8 cellular contexts compared by ENCODE assay signal in genomic region chr5:24633705-24634325, GRCh38. TPM values are rescaled to one million over a fixed set of nuclear protein-coding genes. Genes with fewer than 3 reads are reported as not detected.
A peak's percentile ranks its signal among the peaks of the same experiment; 100 is the strongest.
DNase-seq lines count a peak whose midpoint lies in the region; FAIRE-seq and TF ChIP-seq lines count a peak whose summit lies in the region.

No MANE protein-coding gene starts in this region.

- peak; percentile 20 to 25 for TF ChIP-seq CTCF in endothelial cell of umbilical vein (IDR thresholded peaks at IDR 0.05; ENCODE audit: extremely low read depth in 1 of 2, insufficient read depth in 1 of 2, low read depth in 1 of 2, low read length in 2 of 2)

- no peak overlapping the region for H3K9ac ChIP-seq in endothelial cell of umbilical vein (replicated peaks; ENCODE audit: extremely low read depth, insufficient read depth, low read length)

- H3K9me3 ChIP-seq in endothelial cell of umbilical vein (replicated peaks; ENCODE audit: control insufficient read depth, insufficient read depth, low read length): no peaks in the 10 kb centered on the region

- dilution Hi-C loops in endothelial cell of umbilical vein (cut with MboI; ENCODE audit: extremely low pct_ligation_motif_present, low sequenced_read_pairs): no loop called here

- no TSS peak for BruUV-seq in endothelial cell of umbilical vein (replicated peaks; lab: Mats Ljungman, UMichigan)

- CTCF ChIA-PET in activated CD4-positive, alpha-beta T cell treated with anti-CD3 and anti-CD28 coated beads, Interleukin-2, amount 10 ng/mL, durations not matched to agents 7 days and 5 days (lab: Charles Lee): no interaction called here
- CTCF ChIA-PET in endothelial cell of umbilical vein (lab: Charles Lee): no interaction called here

- no peaks in the 10 kb centered on the region for H3K27me3 Mint-ChIP-seq in activated CD4-positive, alpha-beta T cell treated with anti-CD3 and anti-CD28 coated beads, Interleukin-2, amount 10 ng/mL, durations not matched to agents 7 days and 5 days

- H3K79me2 ChIP-seq in endothelial cell of umbilical vein (ENCODE audit: control insufficient read depth, insufficient read depth, low read length): no peaks in the 10 kb centered on the region

- H3K4me2 ChIP-seq in endothelial cell of umbilical vein (ENCODE audit: insufficient read depth, low read length): no peak overlapping the region

- no peaks in the 10 kb centered on the region for H3K4me1 Mint-ChIP-seq in activated CD4-positive, alpha-beta T cell treated with anti-CD3 and anti-CD28 coated beads, Interleukin-2, amount 10 ng/mL, durations not matched to agents 7 days and 5 days

- H3K9me3 Mint-ChIP-seq in activated CD4-positive, alpha-beta T cell treated with anti-CD3 and anti-CD28 coated beads, Interleukin-2, amount 10 ng/mL, durations not matched to agents 7 days and 5 days: no peaks in the 10 kb centered on the region

- peak; percentile 35 for FAIRE-seq in endothelial cell of umbilical vein (lab: Jason Lieb, UNC)

- peak; percentile 7 for DNase-seq in activated CD4-positive, alpha-beta T cell treated with anti-CD3 and anti-CD28 coated beads, Interleukin-2, amount 10 ng/mL, durations not matched to agents 7 days and 5 days
- DNase-seq in activated CD4-positive, alpha-beta T cell treated with anti-CD3 and anti-CD28 coated beads, Interleukin-2, amount 50 U/mL, for 4 hours: no peak
- DNase-seq in HT1080 (ENCODE audit: low read depth) (peak; percentile 25), OCI-M1 (lab: John Stamatoyannopoulos, UW) (peak; percentile 72), endothelial cell of umbilical vein (ENCODE audit: low read depth, low spot score) (peak; percentile 20), renal cortical epithelial cell (ENCODE audit: low read depth) (peak; percentile 24), NCI-H226 (no peak), ecto neural progenitor cell (ENCODE audit: low spot score) (no peak)

- no peaks in the 10 kb centered on the region for H3K36me3 Mint-ChIP-seq in activated CD4-positive, alpha-beta T cell treated with anti-CD3 and anti-CD28 coated beads, Interleukin-2, amount 10 ng/mL, durations not matched to agents 7 days and 5 days (ENCODE audit: low read depth)

- H3K27ac Mint-ChIP-seq in activated CD4-positive, alpha-beta T cell treated with anti-CD3 and anti-CD28 coated beads, Interleukin-2, amount 10 ng/mL, durations not matched to agents 7 days and 5 days: no peak overlapping the region

- TF ChIP-seq POLR2A in endothelial cell of umbilical vein (IDR thresholded peaks at IDR 0.05; ENCODE audit: low read depth, low read length): no peak

- POLR2A ChIA-PET in activated CD4-positive, alpha-beta T cell treated with anti-CD3 and anti-CD28 coated beads, Interleukin-2, amount 10 ng/mL, durations not matched to agents 7 days and 5 days (lab: Charles Lee): no interaction called here
- POLR2A ChIA-PET in endothelial cell of umbilical vein (lab: Charles Lee): no interaction called here

- H2AFZ ChIP-seq in endothelial cell of umbilical vein (ENCODE audit: low read depth, low read length): no peak overlapping the region

- H3K4me3 ChIP-seq in endothelial cell of umbilical vein (replicated peaks in 1 of 3; ENCODE audit: insufficient read depth in 1 of 3, low read depth in 1 of 3, low read length in 3 of 3): no peak overlapping the region

- no peak overlapping the region for H3K27ac ChIP-seq in endothelial cell of umbilical vein (ENCODE audit: insufficient read depth, low read depth, low read length)

- H3K9me1 ChIP-seq in endothelial cell of umbilical vein (replicated peaks; ENCODE audit: control insufficient read depth, extremely low read depth, insufficient read depth, low read length): no peaks in the 10 kb centered on the region

- no peaks in the 10 kb centered on the region for H3K27me3 ChIP-seq in endothelial cell of umbilical vein (ENCODE audit: control insufficient read depth in 2 of 2, insufficient read depth in 2 of 2, low read length in 2 of 2)

- H3K36me3 ChIP-seq in endothelial cell of umbilical vein (ENCODE audit: control insufficient read depth in 2 of 2, extremely low read depth in 1 of 2, insufficient read depth in 2 of 2, low read length in 2 of 2): no peaks in the 10 kb centered on the region

- H3K4me3 Mint-ChIP-seq in activated CD4-positive, alpha-beta T cell treated with anti-CD3 and anti-CD28 coated beads, Interleukin-2, amount 10 ng/mL, durations not matched to agents 7 days and 5 days: no peak overlapping the region

- no peaks in the 10 kb centered on the region for H4K20me1 ChIP-seq in endothelial cell of umbilical vein (replicated peaks; ENCODE audit: control insufficient read depth, extremely low read depth, insufficient read depth, low read length)

- intact Hi-C loops in endothelial cell of umbilical vein (cut with micrococcal nuclease): no loop called here

- H3K4me1 ChIP-seq in endothelial cell of umbilical vein (ENCODE audit: control insufficient read depth, extremely low read depth, insufficient read depth, low read length): no peaks in the 10 kb centered on the region

TF ChIP-seq in endothelial cell of umbilical vein, 7 proteins besides CTCF, POLR2A, EP300 and RAD21:
- no peak for TF ChIP-seq MYC (IDR thresholded peaks at IDR 0.05; ENCODE audit: low read depth, low read length)
- no peak for TF ChIP-seq JUN (IDR thresholded peaks at IDR 0.05; ENCODE audit: borderline replicate concordance, insufficient read depth, insufficient read length, low read depth)
- no peak for TF ChIP-seq GATA2 (IDR thresholded peaks at IDR 0.05; ENCODE audit: insufficient read depth, insufficient read length, low read depth, low read length)
- TF ChIP-seq EZH2 (IDR thresholded peaks at IDR 0.05; ENCODE audit: borderline replicate concordance, low read depth, low read length, severe bottlenecking): no peak

RNA-seq across cellular contexts. Expression of gene CDH10, which starts 11.0 kb away (rescaled TPM):
- total RNA-seq in activated CD4-positive, alpha-beta T cell treated with anti-CD3 and anti-CD28 coated beads, Interleukin-2, amount 10 ng/mL, durations not matched to agents 7 days and 5 days: not detected
- total RNA-seq in HT1080 (2014; rRNA removed; shearing (Covaris generic)): 0.06 and 0.07 TPM in 2 replicates
- polyA plus RNA-seq in HT1080 (2015; cell fraction: cytosol; rRNA removed): 0.37 and 0.54 TPM in 2 replicates
- polyA plus RNA-seq in HT1080 (2015; cell fraction: nucleus; rRNA removed): 3.2 and 3.7 TPM in 2 replicates
- not detected in 2 replicates for total RNA-seq in endothelial cell of umbilical vein
- polyA plus RNA-seq in endothelial cell of umbilical vein: 0.07 TPM in 1 of 2 replicates, not detected in the other
- 0.04 TPM in 1 of 2 replicates, not detected in the other for polyA plus RNA-seq in endothelial cell of umbilical vein (2011; cell fraction: cytosol; rRNA removed)
- 0.08 and 0.14 TPM in 2 replicates for polyA plus RNA-seq in endothelial cell of umbilical vein (2011; cell fraction: nucleus; rRNA removed)
- 0.07 and 0.15 TPM in 2 replicates for polyA plus RNA-seq in endothelial cell of umbilical vein (2012)
- not detected in 2 replicates for polyA minus RNA-seq in endothelial cell of umbilical vein
- 5.8 TPM for polyA minus RNA-seq in endothelial cell of umbilical vein (2011; cell fraction: cytosol; rRNA and poly(A)+ RNA removed)
- not detected in 2 replicates for polyA minus RNA-seq in endothelial cell of umbilical vein (2011; cell fraction: nucleus; rRNA and poly(A)+ RNA removed)
- 0.05 TPM in 1 of 2 replicates, not detected in the other for total RNA-seq in renal cortical epithelial cell

Comparison
In these comparisons a context has a peak if more than half of its experiments do, and no peak if none do; other contexts are left out.
1. DNase-seq: peak in activated CD4-positive, alpha-beta T cell treated with anti-CD3 and anti-CD28 coated beads, Interleukin-2, amount 10 ng/mL, durations not matched to agents 7 days and 5 days (single experiment), HT1080 (single experiment), OCI-M1 (single experiment), endothelial cell of umbilical vein (single experiment) and renal cortical epithelial cell (single experiment); none in activated CD4-positive, alpha-beta T cell treated with anti-CD3 and anti-CD28 coated beads, Interleukin-2, amount 50 U/mL, for 4 hours (0 of 2), NCI-H226 (single experiment) and ecto neural progenitor cell (single experiment).